Comparison of ENCODE assay signal across 8 cellular contexts in the genomic region with DNA sequence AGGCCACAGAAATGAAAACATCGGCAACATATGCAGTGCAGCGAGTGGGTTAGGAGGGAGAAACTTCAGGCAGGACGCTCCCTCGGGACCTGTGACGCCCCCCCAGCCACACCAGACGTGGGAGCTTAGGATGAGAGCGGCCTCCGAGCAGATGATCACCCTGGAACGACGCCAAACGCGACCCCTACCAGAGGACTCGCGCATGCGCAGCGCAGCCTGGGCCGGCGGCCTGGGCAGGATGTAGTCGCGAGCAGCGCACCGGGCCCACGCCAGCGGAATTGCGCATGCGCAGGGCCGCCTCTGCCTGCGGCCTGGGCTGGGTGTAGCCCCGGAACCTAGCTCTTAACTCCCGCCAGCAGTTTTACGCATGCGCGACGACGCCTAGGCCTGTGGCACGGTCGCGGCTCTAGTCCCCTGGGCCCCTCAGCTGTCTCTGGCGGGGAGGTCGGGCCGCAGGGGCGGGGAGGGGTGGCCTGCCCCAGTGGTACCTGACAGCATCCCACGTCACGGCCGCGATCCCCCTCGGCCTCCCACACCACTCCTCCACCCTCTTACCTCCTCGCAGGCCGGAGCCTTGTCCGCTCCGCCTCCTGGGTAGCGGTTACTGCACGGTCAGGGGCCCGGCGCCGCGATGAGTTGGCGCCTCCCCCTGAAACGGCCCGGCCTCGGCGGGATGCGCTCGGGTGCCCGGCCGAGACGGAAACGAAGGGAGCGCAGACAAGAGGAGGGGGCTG. TPM values are rescaled to one million over a fixed set of nuclear protein-coding genes. Genes with fewer than 3 reads are reported as not detected.
DNase-seq lines count a peak whose midpoint lies in the region; ATAC-seq and TF ChIP-seq lines count a peak whose summit lies in the region.

A gene (minus strand): TSS at position 608 of the 734 bp plus-strand sequence. CDS start 11,141 bp downstream, outside the sequence.

- H2AFZ ChIP-seq in SK-N-SH (ENCODE audit: low read depth) (peak within 1 kb of the TSS; percentile 100), osteoblast (ENCODE audit: low read length) (peak within 1 kb of the TSS; percentile 99)

- no peaks in the 10 kb centered on the region for H3K27me3 Mint-ChIP-seq in activated naive CD8-positive, alpha-beta T cell
- H3K27me3 Mint-ChIP-seq in glutamatergic neuron (ENCODE audit: unreplicated experiment), result peaks cover 5% of the 10 kb centered on the region

- H3K9me2 ChIP-seq in SK-N-SH, result no peaks in the 10 kb centered on the region; the same call in 1 of the 2 replicates

- TF ChIP-seq EP300 in SK-N-SH (IDR thresholded peaks at IDR 0.05; ENCODE audit: borderline replicate concordance in 1 of 2, low read depth in 1 of 2, low read length in 1 of 2), result no peak

- peaks cover 0 to 13% of the 10 kb centered on the region in 2 experiments; a peak in 2 of 4 replicates for H3K4me1 ChIP-seq in SK-N-SH (ENCODE audit: control insufficient read depth in 1 of 2, insufficient read depth in 2 of 2, low read depth in 1 of 2, low read length in 1 of 2)
- peaks cover 10% of the 10 kb centered on the region for H3K4me1 ChIP-seq in osteoblast (ENCODE audit: insufficient read depth, low read length)
- H3K4me1 ChIP-seq in testis, result no peaks in the 10 kb centered on the region

- peaks cover 19% of the 10 kb centered on the region for H3K4me1 Mint-ChIP-seq in activated naive CD8-positive, alpha-beta T cell (ENCODE audit: low read depth)
- peaks cover 4% of the 10 kb centered on the region for H3K4me1 Mint-ChIP-seq in glutamatergic neuron (ENCODE audit: low read depth, unreplicated experiment)

- peak; percentile 41 for TF ChIP-seq POLR2A in testis (IDR thresholded peaks at IDR 0.05)

- H3K36me3 Mint-ChIP-seq in activated naive CD8-positive, alpha-beta T cell, result peaks cover 4% of the 10 kb centered on the region
- no peaks in the 10 kb centered on the region for H3K36me3 Mint-ChIP-seq in glutamatergic neuron (ENCODE audit: unreplicated experiment)

- peak within 1 kb of the TSS; percentile 96 for H3K27ac Mint-ChIP-seq in activated naive CD8-positive, alpha-beta T cell
- peak within 1 kb of the TSS; percentile 97 for H3K27ac Mint-ChIP-seq in glutamatergic neuron (ENCODE audit: unreplicated experiment)

- CTCF ChIA-PET in SK-N-SH (lab: Yijun Ruan, JAX), result interaction anchor here (1.2 kb wide), 1 partner anchor 198 kb away, joined by 3 read pairs; no protein-coding TSS in a partner anchor

- ATAC-seq in HG02588 (IDR thresholded peaks at IDR 0.05; ENCODE audit: unreplicated experiment), result peak; percentile 78

- peak within 1 kb of the TSS; percentile 88 for H3K4me3 ChIP-seq in GM08714 (ENCODE audit: low read length)
- peak within 1 kb of the TSS; percentile 70 to 80 for H3K4me3 ChIP-seq in SK-N-SH (ENCODE audit: low read depth in 2 of 2, low read length in 1 of 2)
- peak within 1 kb of the TSS; percentile 98 for H3K4me3 ChIP-seq in osteoblast (ENCODE audit: insufficient read depth, low read length)
- H3K4me3 ChIP-seq in testis, result peak within 1 kb of the TSS; percentile 85 to 92

- H4K20me1 ChIP-seq in SK-N-SH (ENCODE audit: insufficient read depth) (no peaks in the 10 kb centered on the region), osteoblast (ENCODE audit: insufficient read depth, low read length) (no peaks in the 10 kb centered on the region)

- peaks cover 8% of the 10 kb centered on the region for H3K9me3 Mint-ChIP-seq in activated naive CD8-positive, alpha-beta T cell (ENCODE audit: low read depth)
- H3K9me3 Mint-ChIP-seq in glutamatergic neuron (ENCODE audit: unreplicated experiment), result no peaks in the 10 kb centered on the region

- H3K79me2 ChIP-seq in SK-N-SH (ENCODE audit: insufficient read depth), result no peaks in the 10 kb centered on the region
- H3K79me2 ChIP-seq in osteoblast (ENCODE audit: insufficient read depth, low read length), result peaks cover 8% of the 10 kb centered on the region

- H3K36me3 ChIP-seq in SK-N-SH (replicated peaks in 1 of 2; ENCODE audit: control insufficient read depth in 1 of 2, insufficient read depth in 2 of 2, low read length in 1 of 2), result peaks cover 0 to 3% of the 10 kb centered on the region in 2 experiments
- no peaks in the 10 kb centered on the region for H3K36me3 ChIP-seq in osteoblast (ENCODE audit: insufficient read depth, low read length)
- H3K36me3 ChIP-seq in testis (ENCODE audit: low read depth, missing control alignments), result no peaks in the 10 kb centered on the region

- POLR2A ChIA-PET in SK-N-SH (lab: Yijun Ruan, JAX), result interaction anchor here (0.6 to 1.8 kb wide), 4 partner anchors 14 to 1797 kb away, joined by 4 to 7 read pairs (median 4); a partner anchor contains a TSS

- peak within 1 kb of the TSS; percentile 92 for H3K4me2 ChIP-seq in SK-N-SH
- peak within 1 kb of the TSS; percentile 95 for H3K4me2 ChIP-seq in osteoblast (ENCODE audit: insufficient read depth, low read length)

- TF ChIP-seq RAD21 in SK-N-SH (IDR thresholded peaks at IDR 0.05; ENCODE audit: low read length), result no peak

- intact Hi-C loops in testis (cut with DNase I; ENCODE audit: low total_unique reads), result no loop called here

- H3K27ac ChIP-seq in SK-N-SH (ENCODE audit: low read depth in 2 of 2, low read length in 1 of 2) (peak within 1 kb of the TSS; percentile 77 to 95), osteoblast (ENCODE audit: low read depth, low read length) (peak within 1 kb of the TSS; percentile 91), testis (peak within 1 kb of the TSS; percentile 97)

- DNase-seq in NCI-H1092 (lab: John Stamatoyannopoulos, UW) (peak; percentile 96), SK-N-SH (peak; percentile 99), glutamatergic neuron (peak; percentile 100), osteoblast (ENCODE audit: insufficient read length, low spot score, missing footprints) (peak; percentile 99), testis (peak; percentile 98)

- H3F3A ChIP-seq in SK-N-SH (replicated peaks; ENCODE audit: insufficient read depth), result peaks cover 3% of the 10 kb centered on the region

- peak within 1 kb of the TSS; percentile 93 for H3K4me3 Mint-ChIP-seq in activated naive CD8-positive, alpha-beta T cell
- H3K4me3 Mint-ChIP-seq in glutamatergic neuron (ENCODE audit: unreplicated experiment), result peak within 1 kb of the TSS; percentile 94

- H3K9me3 ChIP-seq in SK-N-SH (no peaks in the 10 kb centered on the region), osteoblast (ENCODE audit: low read depth, low read length) (no peaks in the 10 kb centered on the region), testis (no peaks in the 10 kb centered on the region)

- TF ChIP-seq CTCF in SK-N-SH (IDR thresholded peaks at IDR 0.05) (no peak), glutamatergic neuron (IDR thresholded peaks at IDR 0.05; ENCODE audit: partially characterized antibody, unreplicated experiment) (no peak), osteoblast (IDR thresholded peaks at IDR 0.05; ENCODE audit: extremely low read depth, low read depth, low read length) (no peak), testis (IDR thresholded peaks at IDR 0.05) (no peak)

- H3K27me3 ChIP-seq in SK-N-SH (ENCODE audit: insufficient read depth) (no peaks in the 10 kb centered on the region), osteoblast (ENCODE audit: insufficient read depth, low read length) (no peaks in the 10 kb centered on the region), testis (no peaks in the 10 kb centered on the region)

- WGBS in SK-N-SH (ENCODE audit: low lambda C conversion rate), result 5% methylated on average over 4 of the region's 69 CpGs
- WGBS in testis, 2 donors, result 0 to 1% methylated on average over 34 to 40 of the region's 69 CpGs

- H3K9ac ChIP-seq in SK-N-SH, result peak within 1 kb of the TSS; percentile 87

TF ChIP-seq in SK-N-SH, 30 proteins besides CTCF, POLR2A, EP300 and RAD21 (continues in another document):
- TF ChIP-seq, protein P1, sequence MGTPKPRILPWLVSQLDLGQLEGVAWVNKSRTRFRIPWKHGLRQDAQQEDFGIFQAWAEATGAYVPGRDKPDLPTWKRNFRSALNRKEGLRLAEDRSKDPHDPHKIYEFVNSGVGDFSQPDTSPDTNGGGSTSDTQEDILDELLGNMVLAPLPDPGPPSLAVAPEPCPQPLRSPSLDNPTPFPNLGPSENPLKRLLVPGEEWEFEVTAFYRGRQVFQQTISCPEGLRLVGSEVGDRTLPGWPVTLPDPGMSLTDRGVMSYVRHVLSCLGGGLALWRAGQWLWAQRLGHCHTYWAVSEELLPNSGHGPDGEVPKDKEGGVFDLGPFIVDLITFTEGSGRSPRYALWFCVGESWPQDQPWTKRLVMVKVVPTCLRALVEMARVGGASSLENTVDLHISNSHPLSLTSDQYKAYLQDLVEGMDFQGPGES (IDR thresholded peaks at IDR 0.05; ENCODE audit: low read depth, low read length), result no peak
- no peak for TF ChIP-seq RXRA (IDR thresholded peaks at IDR 0.05; ENCODE audit: borderline replicate concordance, low read depth)
- TF ChIP-seq, protein P2, sequence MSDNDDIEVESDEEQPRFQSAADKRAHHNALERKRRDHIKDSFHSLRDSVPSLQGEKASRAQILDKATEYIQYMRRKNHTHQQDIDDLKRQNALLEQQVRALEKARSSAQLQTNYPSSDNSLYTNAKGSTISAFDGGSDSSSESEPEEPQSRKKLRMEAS (IDR thresholded peaks at IDR 0.05; ENCODE audit: low read depth), result peak; percentile 80
- TF ChIP-seq POLR2AphosphoS5 (IDR thresholded peaks at IDR 0.05; ENCODE audit: low read depth, low read length), result peak; percentile 90
- TF ChIP-seq, protein P3, sequence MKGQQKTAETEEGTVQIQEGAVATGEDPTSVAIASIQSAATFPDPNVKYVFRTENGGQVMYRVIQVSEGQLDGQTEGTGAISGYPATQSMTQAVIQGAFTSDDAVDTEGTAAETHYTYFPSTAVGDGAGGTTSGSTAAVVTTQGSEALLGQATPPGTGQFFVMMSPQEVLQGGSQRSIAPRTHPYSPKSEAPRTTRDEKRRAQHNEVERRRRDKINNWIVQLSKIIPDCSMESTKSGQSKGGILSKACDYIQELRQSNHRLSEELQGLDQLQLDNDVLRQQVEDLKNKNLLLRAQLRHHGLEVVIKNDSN (IDR thresholded peaks at IDR 0.05; ENCODE audit: borderline replicate concordance, low read depth), result no peak; the same call in 1 of the 2 replicates
- TF ChIP-seq MXI1 (IDR thresholded peaks at IDR 0.05; ENCODE audit: low read depth, low read length), result peak; percentile 49; the same call in 1 of the 2 replicates
- no peak for TF ChIP-seq TCF12 (IDR thresholded peaks at IDR 0.05)

RNA-seq across cellular contexts. Expression of the gene that starts here (rescaled TPM):
- polyA plus RNA-seq in SK-N-SH (2012; rRNA removed), result 2.8 and 4.3 TPM in 2 replicates
- polyA plus RNA-seq in SK-N-SH (2012; cell fraction: cytosol; rRNA removed), result 3.2 and 3.4 TPM in 2 replicates
- 2.4 and 4.7 TPM in 2 replicates for polyA plus RNA-seq in SK-N-SH (2012; cell fraction: nucleus; rRNA removed)
- total RNA-seq in glutamatergic neuron (ENCODE audit: unreplicated experiment), result 7.4 TPM
- 10.5 and 11.8 TPM in 2 replicates for total RNA-seq in osteoblast
- total RNA-seq in testis, result 10 to 100 TPM in 1 of 2 donors, 1 to 10 TPM in 1; 10.0 to 12.2 TPM
- polyA plus RNA-seq in testis (ENCODE audit: insufficient read depth, low read depth, low replicate concordance), result 15.6 TPM

Comparison
In these comparisons a context has a peak if more than half of its experiments do, and no peak if none do; other contexts are left out.
1. Peak in every context shown above with its lines: DNase-seq, ATAC-seq, H3K4me3 ChIP-seq and H3K27ac ChIP-seq.